ENCODE assay signal across 20 cellular contexts in genomic region chr9:89342213-89342612, GRCh38.
"Had no signal": no experiment of that assay in that cellular context is flagged by ENCODE, and none has a peak within 500 bp of the region (broad histone marks: within the 10 kb centered on the region; RNA-seq: fewer than 3 reads in every experiment).

No MANE protein-coding gene starts in this region.

- H3K4me3 Mint-ChIP-seq: activated naive CD8-positive, alpha-beta T cell treated with anti-CD3 and anti-CD28 coated beads, Interleukin-2, amount 10 ng/mL, durations not matched to agents 7 days and 5 days; brain; stimulated activated naive B cell treated with anti-CD40 and anti-IgM and Interleukin-4, amounts not matched to agents 10 μg/mL and 1 μg/mL and 100 μg/mL, for 72 hours had no signal

- H3K4me3 ChIP-seq: colonic mucosa, gastrocnemius medialis, left ventricle myocardium inferior, spleen, thoracic aorta, upper lobe of left lung had no signal

- DNase-seq: activated CD4-positive, alpha-beta T cell treated with anti-CD3 and anti-CD28 coated beads for 1 hour; activated CD4-positive, alpha-beta T cell treated with anti-CD3 and anti-CD28 coated beads, Interleukin-2, amount 50 U/mL, for 4 hours; activated effector memory CD4-positive, alpha-beta T cell treated with anti-CD3 and anti-CD28 coated beads, Interleukin-2, amount 50 U/mL, for 16 hours; activated naive CD8-positive, alpha-beta T cell treated with anti-CD3 and anti-CD28 coated beads, Interleukin-2, amount 10 ng/mL, durations not matched to agents 7 days and 5 days; activated T-cell treated with anti-CD3 and anti-CD28 coated beads, Interleukin-2, amount 50 U/mL, for 48 hours; caudate nucleus; colonic mucosa; gastrocnemius medialis; head of caudate nucleus; left ventricle myocardium inferior; occipital lobe; posterior cingulate gyrus; spleen; stimulated activated CD4-positive, alpha-beta T cell treated with anti-CD3 and anti-CD28 coated beads, Interleukin-4, amount 100 ng/mL, for 4 hours; stimulated activated naive B cell treated with anti-CD40 and anti-IgM and Interleukin-4, amounts not matched to agents 10 μg/mL and 1 μg/mL and 100 μg/mL, for 72 hours; T1000; upper lobe of left lung had no signal

- H3K9me3 ChIP-seq: colonic mucosa, gastrocnemius medialis, left ventricle myocardium inferior, spleen, thoracic aorta, upper lobe of left lung had no signal

- H3K9me3 Mint-ChIP-seq: activated naive CD8-positive, alpha-beta T cell treated with anti-CD3 and anti-CD28 coated beads, Interleukin-2, amount 10 ng/mL, durations not matched to agents 7 days and 5 days; stimulated activated naive B cell treated with anti-CD40 and anti-IgM and Interleukin-4, amounts not matched to agents 10 μg/mL and 1 μg/mL and 100 μg/mL, for 72 hours had no signal

- H3K27ac ChIP-seq: colonic mucosa, left ventricle myocardium inferior, spleen, thoracic aorta, upper lobe of left lung, VCaP had no signal

- H3K4me1 Mint-ChIP-seq: brain had no signal

- H3K36me3 ChIP-seq: colonic mucosa had no signal

- H3K4me1 ChIP-seq: colonic mucosa, gastrocnemius medialis, left ventricle myocardium inferior, spleen, upper lobe of left lung had no signal

- ATAC-seq: gastrocnemius medialis; stimulated activated naive B cell treated with anti-CD40 and anti-IgM and Interleukin-4, amounts not matched to agents 10 μg/mL and 1 μg/mL and 100 μg/mL, for 72 hours had no signal

- H3K27me3 ChIP-seq: colonic mucosa, gastrocnemius medialis, spleen, upper lobe of left lung had no signal

- H3K27ac Mint-ChIP-seq: activated naive CD8-positive, alpha-beta T cell treated with anti-CD3 and anti-CD28 coated beads, Interleukin-2, amount 10 ng/mL, durations not matched to agents 7 days and 5 days; brain had no signal

- H3K27me3 Mint-ChIP-seq: activated naive CD8-positive, alpha-beta T cell treated with anti-CD3 and anti-CD28 coated beads, Interleukin-2, amount 10 ng/mL, durations not matched to agents 7 days and 5 days; brain; stimulated activated naive B cell treated with anti-CD40 and anti-IgM and Interleukin-4, amounts not matched to agents 10 μg/mL and 1 μg/mL and 100 μg/mL, for 72 hours had no signal
